In genomic region chr11:46372501-46372900, GRCh38 we compare ENCODE assay signal across 6 cellular contexts. TPM values are rescaled to one million over a fixed set of nuclear protein-coding genes. Genes with fewer than 3 reads are reported as not detected.
DNase-seq lines count a peak whose midpoint lies in the region; FAIRE-seq and TF ChIP-seq lines count a peak whose summit lies in the region.
"Not testable (repeated sequence)": the region's sequence is repeated elsewhere in the genome, so short reads cannot be mapped to it uniquely, and the experiment has no call there.
"Had no signal": no experiment of that assay in that cellular context is flagged by ENCODE, and none has a peak within 500 bp of the region (broad histone marks: within the 10 kb centered on the region; RNA-seq: fewer than 3 reads in every experiment).

No MANE protein-coding gene starts in this region.

- not testable (repeated sequence) for FAIRE-seq in astrocyte (lab: Jason Lieb, UNC)

- H4K20me1 ChIP-seq in astrocyte (ENCODE audit: insufficient read depth, low read length) = peaks cover 22% of the 10 kb centered on the region

- not testable (repeated sequence) for H3K79me1 ChIP-seq in neuronal stem cell (ENCODE audit: low read depth, low read length)

- H3K27ac ChIP-seq in RWPE1 = peak overlapping the region; percentile 0
- not testable (repeated sequence) for H3K27ac ChIP-seq in astrocyte (ENCODE audit: low read depth, low read length); neuronal stem cell (replicated peaks; ENCODE audit: low read length)

- not testable (repeated sequence) for H2BK15ac ChIP-seq in neuronal stem cell (ENCODE audit: low read length)

- not testable (repeated sequence) for H3K4me1 Mint-ChIP-seq in activated CD4-positive, alpha-beta T cell treated with anti-CD3 and anti-CD28 coated beads, Interleukin-2, amount 10 ng/mL, durations not matched to agents 7 days and 5 days; activated naive CD8-positive, alpha-beta T cell treated with anti-CD3 and anti-CD28 coated beads for 36 hours; astrocyte (ENCODE audit: low read depth, unreplicated experiment)

- H3K27me3 Mint-ChIP-seq in activated CD4-positive, alpha-beta T cell treated with anti-CD3 and anti-CD28 coated beads, Interleukin-2, amount 10 ng/mL, durations not matched to agents 7 days and 5 days; activated naive CD8-positive, alpha-beta T cell treated with anti-CD3 and anti-CD28 coated beads for 36 hours; astrocyte (ENCODE audit: low read depth, unreplicated experiment): not testable (repeated sequence)

- H3K18ac ChIP-seq in neuronal stem cell (ENCODE audit: low read length) = not testable (repeated sequence)

- POLR2A ChIA-PET in RWPE1 (lab: Yijun Ruan, JAX; ENCODE audit: low non-redundant PET); activated CD4-positive, alpha-beta T cell treated with anti-CD3 and anti-CD28 coated beads, Interleukin-2, amount 10 ng/mL, durations not matched to agents 7 days and 5 days (lab: Charles Lee): not testable (repeated sequence)

- H3K9me3 Mint-ChIP-seq in activated CD4-positive, alpha-beta T cell treated with anti-CD3 and anti-CD28 coated beads, Interleukin-2, amount 10 ng/mL, durations not matched to agents 7 days and 5 days; activated naive CD8-positive, alpha-beta T cell treated with anti-CD3 and anti-CD28 coated beads for 36 hours; astrocyte (ENCODE audit: unreplicated experiment): not testable (repeated sequence)

- not testable (repeated sequence) for TF ChIP-seq CTCF in RWPE1 (conservative IDR thresholded peaks at IDR 0.05; ENCODE audit: low read depth); astrocyte (IDR thresholded peaks at IDR 0.05; ENCODE audit: insufficient read depth, low read depth, low read length)

- not testable (repeated sequence) for H3K4me3 Mint-ChIP-seq in activated CD4-positive, alpha-beta T cell treated with anti-CD3 and anti-CD28 coated beads, Interleukin-2, amount 10 ng/mL, durations not matched to agents 7 days and 5 days; activated naive CD8-positive, alpha-beta T cell treated with anti-CD3 and anti-CD28 coated beads for 36 hours; astrocyte (ENCODE audit: unreplicated experiment)

- not testable (repeated sequence) for H2AFZ ChIP-seq in astrocyte (ENCODE audit: low read depth, low read length); neuronal stem cell (ENCODE audit: low read length)

- H4K91ac ChIP-seq in neuronal stem cell (ENCODE audit: low read depth, low read length, poor library complexity) = not testable (repeated sequence)

- not testable (repeated sequence) for H3K14ac ChIP-seq in neuronal stem cell (ENCODE audit: low read length)

- DNase-seq in RWPE1 (ENCODE audit: low spot score); activated CD4-positive, alpha-beta T cell treated with anti-CD3 and anti-CD28 coated beads, Interleukin-2, amount 10 ng/mL, durations not matched to agents 7 days and 5 days; activated naive CD8-positive, alpha-beta T cell treated with anti-CD3 and anti-CD28 coated beads for 36 hours; astrocyte (ENCODE audit: low read depth); neuronal stem cell (ENCODE audit: low spot score): not testable (repeated sequence)

- H3K23ac ChIP-seq in neuronal stem cell (ENCODE audit: low read depth, low read length, poor library complexity) = not testable (repeated sequence)

- H3K4me3 ChIP-seq in astrocyte (ENCODE audit: insufficient read depth, low read depth, low read length); neuronal stem cell (ENCODE audit: low read length in 2 of 2): not testable (repeated sequence)

- H3K4ac ChIP-seq in neuronal stem cell (ENCODE audit: low read length) = not testable (repeated sequence)

- peak overlapping the region; percentile 41 for H3K27ac Mint-ChIP-seq in activated CD4-positive, alpha-beta T cell treated with anti-CD3 and anti-CD28 coated beads, Interleukin-2, amount 10 ng/mL, durations not matched to agents 7 days and 5 days
- peak overlapping the region; percentile 25 for H3K27ac Mint-ChIP-seq in activated naive CD8-positive, alpha-beta T cell treated with anti-CD3 and anti-CD28 coated beads for 36 hours
- H3K27ac Mint-ChIP-seq in astrocyte (ENCODE audit: unreplicated experiment) = peak overlapping the region; percentile 62

- not testable (repeated sequence) for H3K36me3 ChIP-seq in astrocyte (ENCODE audit: insufficient read depth, low read length)
- H3K36me3 ChIP-seq in neuronal stem cell (replicated peaks in 1 of 2; ENCODE audit: control insufficient read depth in 2 of 2, insufficient read depth in 2 of 2, low read length in 2 of 2) = peaks cover 24 to 70% of the 10 kb centered on the region in 2 donors

- not testable (repeated sequence) for H2BK120ac ChIP-seq in neuronal stem cell (ENCODE audit: low read depth, low read length)

- not testable (repeated sequence) for H3K4me1 ChIP-seq in astrocyte (ENCODE audit: insufficient read depth, low read length); neuronal stem cell (ENCODE audit: control insufficient read depth in 2 of 2, insufficient read depth in 1 of 2, low read depth in 1 of 2, low read length in 2 of 2)

- CTCF ChIA-PET in RWPE1 (lab: Yijun Ruan, JAX) = interaction anchor here (0.6 to 0.7 kb wide), 2 partner anchors 9 to 411 kb away, joined by 3 to 4 read pairs; no protein-coding TSS in a partner anchor
- CTCF ChIA-PET in activated CD4-positive, alpha-beta T cell treated with anti-CD3 and anti-CD28 coated beads, Interleukin-2, amount 10 ng/mL, durations not matched to agents 7 days and 5 days (lab: Charles Lee) = interaction anchor here (1.1 to 18.0 kb wide), 3 partner anchors 16 to 157 kb away, joined by 3 to 280 read pairs (median 5); partner anchors contain the start of gene DGKZ

- not testable (repeated sequence) for H3K27me3 ChIP-seq in astrocyte (ENCODE audit: insufficient read depth, low read length); neuronal stem cell (ENCODE audit: control insufficient read depth in 3 of 3, insufficient read depth in 3 of 3, low read depth in 1 of 3, low read length in 3 of 3)

- not testable (repeated sequence) for H4K8ac ChIP-seq in neuronal stem cell (ENCODE audit: low read depth, low read length)

- not testable (repeated sequence) for H3K4me2 ChIP-seq in astrocyte (ENCODE audit: low read length)
- H3K4me2 ChIP-seq in neuronal stem cell (ENCODE audit: insufficient read depth, low read length, poor library complexity, severe bottlenecking) = peak overlapping the region; percentile 2

- H3K9ac ChIP-seq in astrocyte (ENCODE audit: low read length) = not testable (repeated sequence)
- H3K9ac ChIP-seq in neuronal stem cell (ENCODE audit: low read depth, low read length, poor library complexity) = peak overlapping the region; percentile 60

- WGBS in neuronal stem cell (ENCODE audit: extremely low coverage in 2 of 2, insufficient read length in 2 of 2, insufficient replicate concordance in 1 of 2), 2 donors = no CpG with 5 or more reads among the region's 15 CpGs

- H3K9me3 ChIP-seq in astrocyte (ENCODE audit: insufficient read depth, low read depth, low read length); neuronal stem cell (replicated peaks in 1 of 2; ENCODE audit: control insufficient read depth in 2 of 2, insufficient read depth in 1 of 2, low read depth in 1 of 2, low read length in 2 of 2): not testable (repeated sequence)

- not testable (repeated sequence) for H2AK5ac ChIP-seq in neuronal stem cell (ENCODE audit: low read depth, low read length)

- H3K79me2 ChIP-seq in astrocyte (ENCODE audit: insufficient read depth, low read length) = not testable (repeated sequence)

- peaks cover 51% of the 10 kb centered on the region for H3K36me3 Mint-ChIP-seq in activated CD4-positive, alpha-beta T cell treated with anti-CD3 and anti-CD28 coated beads, Interleukin-2, amount 10 ng/mL, durations not matched to agents 7 days and 5 days (ENCODE audit: low read depth)
- peaks cover 23% of the 10 kb centered on the region for H3K36me3 Mint-ChIP-seq in activated naive CD8-positive, alpha-beta T cell treated with anti-CD3 and anti-CD28 coated beads for 36 hours
- peaks cover 14% of the 10 kb centered on the region for H3K36me3 Mint-ChIP-seq in astrocyte (ENCODE audit: low read depth, unreplicated experiment)

- not testable (repeated sequence) for H2BK12ac ChIP-seq in neuronal stem cell (ENCODE audit: low read length)

- H2BK5ac ChIP-seq in neuronal stem cell (ENCODE audit: low read length) = not testable (repeated sequence)

RNA-seq across cellular contexts. Expression of gene MDK, which starts 9.0 kb away (rescaled TPM):
- total RNA-seq in activated CD4-positive, alpha-beta T cell treated with anti-CD3 and anti-CD28 coated beads, Interleukin-2, amount 10 ng/mL, durations not matched to agents 7 days and 5 days = 10 to 100 TPM in 1 of 2 experiments, 1 to 10 TPM in 1; 8.2 to 10.5 TPM
- 1 to 10 TPM; 3.4 to 3.6 TPM for total RNA-seq in activated naive CD8-positive, alpha-beta T cell treated with anti-CD3 and anti-CD28 coated beads for 36 hours
- 277 and 325 TPM in 2 replicates for total RNA-seq in astrocyte
- 1,851 TPM for polyA plus RNA-seq in neuronal stem cell (2013, experiment 1 of 2)
- polyA plus RNA-seq in neuronal stem cell (2013, experiment 2 of 2) = 1,853 TPM

RNA-seq across cellular contexts. Expression of gene CHRM4, which starts 19.1 kb away (rescaled TPM):
- under 1 TPM; 0.12 to 0.31 TPM for total RNA-seq in activated CD4-positive, alpha-beta T cell treated with anti-CD3 and anti-CD28 coated beads, Interleukin-2, amount 10 ng/mL, durations not matched to agents 7 days and 5 days
- total RNA-seq in activated naive CD8-positive, alpha-beta T cell treated with anti-CD3 and anti-CD28 coated beads for 36 hours = under 1 TPM in 1 of 2 experiments, not detected in 1; 0.14 TPM
- total RNA-seq in astrocyte = 0.27 and 0.43 TPM in 2 replicates
- polyA plus RNA-seq in neuronal stem cell (2013, experiment 1 of 2) = 0.10 TPM
- polyA plus RNA-seq in neuronal stem cell (2013, experiment 2 of 2) = 0.15 TPM
- total RNA-seq: Calu3 had no signal

RNA-seq across cellular contexts. Expression of gene DGKZ, which starts 25.2 kb away (rescaled TPM):
- total RNA-seq in activated CD4-positive, alpha-beta T cell treated with anti-CD3 and anti-CD28 coated beads, Interleukin-2, amount 10 ng/mL, durations not matched to agents 7 days and 5 days = 100 to 1,000 TPM; 178 to 187 TPM
- 100 to 1,000 TPM in 1 of 2 experiments, 10 to 100 TPM in 1; 100.0 to 101 TPM for total RNA-seq in activated naive CD8-positive, alpha-beta T cell treated with anti-CD3 and anti-CD28 coated beads for 36 hours
- total RNA-seq in astrocyte = 53.8 and 59.3 TPM in 2 replicates
- 33.3 TPM for polyA plus RNA-seq in neuronal stem cell (2013, experiment 1 of 2)
- polyA plus RNA-seq in neuronal stem cell (2013, experiment 2 of 2) = 32.3 TPM

Comparison
In these comparisons a context has a peak if more than half of its experiments do, and no peak if none do; other contexts are left out.
1. RNA of gene MDK, which starts 9.0 kb away (total RNA-seq): 277 to 325 TPM in astrocyte; 8.2 to 10.5 TPM in activated CD4-positive, alpha-beta T cell treated with anti-CD3 and anti-CD28 coated beads, Interleukin-2, amount 10 ng/mL, durations not matched to agents 7 days and 5 days and 3.4 to 3.6 TPM in activated naive CD8-positive, alpha-beta T cell treated with anti-CD3 and anti-CD28 coated beads for 36 hours; every median in the first group is over 10 times any median in the second.
2. Peak in every context shown above with its lines, with median percentiles within 50 percentile points of each other: H3K27ac Mint-ChIP-seq.